9 cellular contexts compared by ENCODE assay signal in genomic region chr14:21191809-21192446, GRCh38. TPM values are rescaled to one million over a fixed set of nuclear protein-coding genes. Genes with fewer than 3 reads are reported as not detected.
A peak's percentile ranks its signal among the peaks of the same experiment; 100 is the strongest.
DNase-seq lines count a peak whose midpoint lies in the region; ATAC-seq, FAIRE-seq and TF ChIP-seq lines count a peak whose summit lies in the region.
"Had no signal": no experiment of that assay in that cellular context is flagged by ENCODE, and none has a peak within 500 bp of the region (broad histone marks: within the 10 kb centered on the region; RNA-seq: fewer than 3 reads in every experiment).

No MANE protein-coding gene starts in this region.

- H3K36me3 ChIP-seq in cardiac muscle cell: no peaks in the 10 kb centered on the region

- ATAC-seq in GM21423 (IDR thresholded peaks at IDR 0.05; ENCODE audit: unreplicated experiment): peak; percentile 83

- no peaks in the 10 kb centered on the region for H3K4me1 ChIP-seq in cardiac muscle cell (ENCODE audit: low read depth)

- DNase-seq in COR-L47 (lab: John Stamatoyannopoulos, UW) (peak; percentile 64), cardiac muscle cell (ENCODE audit: low read depth in 1 of 2, low spot score in 1 of 2) (peak; percentile 56 to 82), pons (ENCODE audit: low spot score) (peak; percentile 42), urothelium cell line (ENCODE audit: low spot score) (peak; percentile 37)
- DNase-seq in Jurkat, Clone E6-1 (ENCODE audit: low read depth, low spot score): peak; percentile 83
- peak; percentile 41 for DNase-seq in activated gamma-delta T cell treated with anti-CD3 and anti-CD28 coated beads, Interleukin-2, amount 50 U/mL, for 16 hours (ENCODE audit: low read depth)

- H3K4me3 ChIP-seq in Jurkat, Clone E6-1 (ENCODE audit: low read length): peak overlapping the region; percentile 52
- H3K4me3 ChIP-seq in cardiac muscle cell: no peak overlapping the region

- no peak overlapping the region for H3K27ac ChIP-seq in cardiac muscle cell

- no peaks in the 10 kb centered on the region for H3K9me3 ChIP-seq in cardiac muscle cell (ENCODE audit: low read depth)

- peak; percentile 52; the same call in 1 of the 2 replicates for TF ChIP-seq POLR2A in Raji (IDR thresholded peaks at IDR 0.05; ENCODE audit: insufficient read depth, low read depth, low read length)

- no peak for FAIRE-seq in urothelium cell line (lab: Jason Lieb, UNC)

- H3K27me3 ChIP-seq in cardiac muscle cell: no peaks in the 10 kb centered on the region

- TF ChIP-seq CTCF in cardiac muscle cell (IDR thresholded peaks at IDR 0.05; ENCODE audit: low read depth, low read length): no peak

RNA-seq across cellular contexts. Expression of gene OR5AU1, which starts 36.1 kb away (rescaled TPM):
- not detected for polyA plus RNA-seq in Jurkat, Clone E6-1 (2012; ENCODE audit: insufficient read depth, insufficient read length)
- not detected in 2 replicates for total RNA-seq in cardiac muscle cell
- not detected in 2 replicates for polyA plus RNA-seq in cardiac muscle cell
- total RNA-seq: T-helper 2 cell treated with Interferon-gamma antibody and Interleukin-4, amounts not matched to agents 100 ng/mL and 5 ng/mL, for 36 hours had no signal
